8 cellular contexts compared by ENCODE assay signal in the genomic region with DNA sequence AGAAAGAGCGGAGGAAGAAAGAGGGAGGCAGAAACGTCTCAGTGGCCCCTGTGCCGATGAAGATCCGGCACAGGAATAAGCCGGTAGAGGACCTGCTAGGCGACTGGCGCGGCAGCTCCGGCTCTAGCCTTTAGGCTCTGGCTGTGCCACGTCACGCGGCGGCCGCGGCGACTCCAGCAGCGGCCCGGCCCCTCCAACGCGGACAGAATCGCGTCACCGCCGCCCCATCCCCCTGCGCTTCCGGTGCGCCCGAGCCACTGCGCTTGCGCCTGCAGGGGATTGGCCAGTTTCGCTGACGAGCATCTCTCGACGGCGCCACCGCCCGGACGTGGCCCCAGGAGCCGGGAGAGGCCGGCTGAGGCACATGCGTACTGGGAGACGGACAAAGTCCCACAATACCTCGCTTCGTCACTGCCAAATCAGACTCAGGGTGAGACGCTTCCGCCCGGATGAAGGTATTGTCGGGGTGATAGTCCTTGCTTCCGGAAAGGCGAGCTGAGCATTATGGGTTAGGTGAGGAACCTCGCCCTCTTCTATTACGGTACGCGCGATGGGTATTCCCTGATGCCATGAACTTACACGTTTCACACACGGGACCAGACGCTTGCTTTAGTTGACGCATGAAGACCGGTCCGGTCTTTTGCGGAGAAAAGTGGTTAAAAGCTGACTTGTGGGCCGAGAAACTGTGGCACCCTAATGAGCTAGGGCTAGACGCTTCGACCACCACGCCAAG. TPM values are rescaled to one million over a fixed set of nuclear protein-coding genes. Genes with fewer than 3 reads are reported as not detected.
DNase-seq lines count a peak whose midpoint lies in the region; ATAC-seq and TF ChIP-seq lines count a peak whose summit lies in the region.

A gene (minus strand): TSS at position 105 of the 733 bp plus-strand sequence. CDS start 204 bp downstream, outside the sequence.

- peak within 1 kb of the TSS; percentile 95 for H3K27ac ChIP-seq in suprapubic skin

- no peak for TF ChIP-seq EP300 in suprapubic skin (IDR thresholded peaks at IDR 0.05)

- peak; percentile 88 to 97 for TF ChIP-seq POLR2A in suprapubic skin (IDR thresholded peaks at IDR 0.05)

- peak within 1 kb of the TSS; percentile 99 for H3K27ac Mint-ChIP-seq in activated naive CD4-positive, alpha-beta T cell treated with anti-CD3 and anti-CD28 coated beads, Interleukin-2, amount 50 U/mL, for 72 hours

- H3K9me3 ChIP-seq in suprapubic skin, result no peaks in the 10 kb centered on the region

- WGBS in suprapubic skin, result under 1% methylated on average over 56 of the region's 66 CpGs

- DNase-seq in GM10266 (ENCODE audit: extremely low spot score), result peak; percentile 95
- DNase-seq in NCI-H1092 treated with DMSO at 0.1 percent for 48 hours (lab: John Stamatoyannopoulos, UW), result peak; percentile 96
- peak; percentile 98 for DNase-seq in SKM-1 (lab: John Stamatoyannopoulos, UW; ENCODE audit: unreplicated experiment)
- DNase-seq in activated naive CD4-positive, alpha-beta T cell treated with anti-CD3 and anti-CD28 coated beads, Interleukin-2, amount 50 U/mL, for 72 hours (ENCODE audit: low spot score in 2 of 2), result peak; percentile 99 to 100
- DNase-seq in globus pallidus (ENCODE audit: low spot score), result peak; percentile 99
- peak; percentile 80 to 100 (median 98) for DNase-seq in nucleus accumbens (lab: John Stamatoyannopoulos, UW)
- DNase-seq in suprapubic skin (ENCODE audit: low spot score in 2 of 2), result peak; percentile 99 to 100

- TF ChIP-seq CTCF in GM10266 (IDR thresholded peaks at IDR 0.05; ENCODE audit: control insufficient read depth, insufficient read depth, low read depth, missing control alignments) (peak; percentile 41), suprapubic skin (IDR thresholded peaks at IDR 0.05) (peak in 1 of 2 donors; percentile 25)

- H3K36me3 Mint-ChIP-seq in activated naive CD4-positive, alpha-beta T cell treated with anti-CD3 and anti-CD28 coated beads, Interleukin-2, amount 50 U/mL, for 72 hours, result peaks cover 30 to 55% of the 10 kb centered on the region in 2 donors

- H3K4me3 ChIP-seq in suprapubic skin, result peak within 1 kb of the TSS; percentile 86

- no peaks in the 10 kb centered on the region for H3K9me3 Mint-ChIP-seq in activated naive CD4-positive, alpha-beta T cell treated with anti-CD3 and anti-CD28 coated beads, Interleukin-2, amount 50 U/mL, for 72 hours

- ATAC-seq in HG02610 (IDR thresholded peaks at IDR 0.05; ENCODE audit: unreplicated experiment), result peak; percentile 95
- peak; percentile 93 for ATAC-seq in activated naive CD4-positive, alpha-beta T cell treated with anti-CD3 and anti-CD28 coated beads, Interleukin-2, amount 50 U/mL, for 72 hours

- no peaks in the 10 kb centered on the region for H3K27me3 ChIP-seq in suprapubic skin

- H3K36me3 ChIP-seq in suprapubic skin, result no peaks in the 10 kb centered on the region

- peaks cover 52% of the 10 kb centered on the region for H3K4me1 ChIP-seq in suprapubic skin

RNA-seq across cellular contexts. Expression of the gene that starts here (rescaled TPM):
- total RNA-seq in activated naive CD4-positive, alpha-beta T cell treated with anti-CD3 and anti-CD28 coated beads, Interleukin-2, amount 50 U/mL, for 72 hours, result 10 to 100 TPM; 51.7 to 75.5 TPM
- total RNA-seq in suprapubic skin, result 10 to 100 TPM; 50.9 to 72.1 (median 63.4) TPM

Comparison
In these comparisons a context has a peak if more than half of its experiments do, and no peak if none do; other contexts are left out.
1. Peak in every context shown above with its lines: DNase-seq, ATAC-seq, H3K4me3 ChIP-seq and H3K27ac ChIP-seq.